29 cellular contexts compared by ENCODE assay signal in the genomic region with DNA sequence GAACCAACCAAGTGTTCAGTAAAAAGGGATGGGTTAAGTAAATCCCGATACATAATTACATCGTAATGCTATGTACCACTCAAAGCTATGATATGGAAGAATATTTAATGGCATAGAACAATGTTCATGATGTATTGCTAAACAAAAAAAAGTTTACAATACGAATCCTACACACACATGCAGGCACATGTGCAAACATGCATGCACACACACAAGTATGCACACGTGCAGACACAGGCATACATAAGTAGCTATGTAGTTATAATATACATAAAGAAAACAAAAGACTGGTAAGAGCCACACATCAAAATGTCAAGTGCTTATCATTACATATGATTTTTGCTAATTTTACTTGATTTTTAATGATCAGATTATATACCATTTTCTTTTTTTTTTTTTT.
"Had no signal": no experiment of that assay in that cellular context is flagged by ENCODE, and none has a peak within 500 bp of the region (broad histone marks: within the 10 kb centered on the region; RNA-seq: fewer than 3 reads in every experiment).

No MANE protein-coding gene starts in this region.

- H3K27ac ChIP-seq: brain microvascular endothelial cell, SJSA1 had no signal

- H3K4me2 ChIP-seq: SK-N-SH had no signal

- H3K9me3 ChIP-seq: MG63, SJSA1, SK-N-SH had no signal

- H3K9ac ChIP-seq: SK-N-SH had no signal

- ATAC-seq: activated CD4-positive, alpha-beta T cell treated with anti-CD3 and anti-CD28 coated beads for 36 hours; activated CD4-positive, CD25-positive, alpha-beta regulatory T cell treated with anti-CD3 and anti-CD28 coated beads, Interleukin-2, amount 50 U/mL, for 24 hours; activated T-cell treated with anti-CD3 and anti-CD28 coated beads, Interleukin-2, amount 50 U/mL, for 72 hours; activated T-helper 17 cell treated with anti-CD3 and anti-CD28 coated beads, Interleukin-2, amount 50 U/mL, for 72 hours had no signal

- H3K4me1 ChIP-seq: SJSA1 had no signal

- DNase-seq: activated CD4-positive, alpha-beta memory T cell treated with anti-CD3 and anti-CD28 coated beads, Interleukin-2, amount 10 ng/mL, durations not matched to agents 7 days and 5 days; activated CD4-positive, alpha-beta T cell treated with anti-CD3 and anti-CD28 coated beads for 36 hours; activated CD4-positive, alpha-beta T cell treated with anti-CD3 and anti-CD28 coated beads, Interleukin-2, amount 50 U/mL, for 1 hour; activated effector memory CD4-positive, alpha-beta T cell treated with anti-CD3 and anti-CD28 coated beads, Interleukin-2, amount 50 U/mL, for 16 hours; activated naive CD4-positive, alpha-beta T cell; activated naive CD4-positive, alpha-beta T cell treated with anti-CD3 and anti-CD28 coated beads, Interleukin-2, amount 50 U/mL, for 16 hours; activated naive CD8-positive, alpha-beta T cell treated with anti-CD3 and anti-CD28 coated beads for 36 hours; activated T-cell treated with anti-CD3 and anti-CD28 coated beads, Interleukin-2, amount 50 U/mL, for 1 hour; activated T-cell treated with anti-CD3 and anti-CD28 coated beads, Interleukin-2, amount 50 U/mL, for 72 hours; amniotic stem cell; aorta; brain microvascular endothelial cell; Karpas-422; KBM-7; MG63; NCI-H1048; NCI-H1436 treated with DMSO at 0.1 percent for 48 hours; NCI-H1694 treated with DMSO at 0.1 percent for 48 hours; NCI-H2029; NCI-H510A; NCI-H526; NCI-H748 treated with DMSO at 0.1 percent for 48 hours; NK-92 treated with Interleukin-12 subunit alpha and Interleukin-12 subunit beta, amount 100 ng/mL, for 24 hours; SHP77 treated with DMSO at 0.1 percent for 48 hours; SK-N-SH had no signal

- H3K36me3 ChIP-seq: brain microvascular endothelial cell, MG63, SJSA1 had no signal

- FAIRE-seq: TTC549 had no signal

- H3K4me3 ChIP-seq: MG63, SJSA1 had no signal

- H3K27me3 ChIP-seq: brain microvascular endothelial cell, MG63, SJSA1 had no signal
